In genomic region chr18:10306779-10307178, GRCh38 we compare ENCODE assay signal across 34 cellular contexts.
"Had no signal": no experiment of that assay in that cellular context is flagged by ENCODE, and none has a peak within 500 bp of the region (broad histone marks: within the 10 kb centered on the region; RNA-seq: fewer than 3 reads in every experiment).

No MANE protein-coding gene starts in this region.

- H3K4me2 ChIP-seq: KMS-11 had no signal

- H3K9me3 ChIP-seq: MG63 had no signal

- DNase-seq: Karpas-422, Kasumi-1, KG1, MG63, MM.1S, MV-4-11, NCI-H1048, NCI-H1092, NCI-H1092 treated with DMSO at 0.1 percent for 48 hours, NCI-H1105, NCI-H1105 treated with DMSO at 0.1 percent for 48 hours, NCI-H1417, NCI-H1417 treated with DMSO at 0.1 percent for 48 hours, NCI-H1436, NCI-H1436 treated with DMSO at 0.1 percent for 48 hours, NCI-H146, NCI-H1694, NCI-H1694 treated with DMSO at 0.1 percent for 48 hours, NCI-H187, NCI-H187 treated with DMSO at 0.1 percent for 48 hours, NCI-H1930, NCI-H2029, NCI-H2029 treated with DMSO at 0.1 percent for 48 hours, NCI-H2081, NCI-H2081 treated with DMSO at 0.1 percent for 48 hours, NCI-H2107, NCI-H2171, NCI-H2171 treated with DMSO at 0.1 percent for 48 hours, NCI-H2227 treated with DMSO at 0.1 percent for 48 hours, NCI-H226, NCI-H345, NCI-H446, NCI-H446 treated with DMSO at 0.1 percent for 48 hours had no signal

- H3K27ac ChIP-seq: KMS-11 had no signal

- H3K27me3 ChIP-seq: MG63 had no signal

- H3K36me3 ChIP-seq: MG63 had no signal

- H3K4me3 ChIP-seq: MG63 had no signal

- H3K9ac ChIP-seq: KMS-11 had no signal
